10 cellular contexts compared by ENCODE assay signal in genomic region chr3:33915796-33916589, GRCh38.
DNase-seq lines count a peak whose midpoint lies in the region; ATAC-seq and TF ChIP-seq lines count a peak whose summit lies in the region.
"Had no signal": no experiment of that assay in that cellular context is flagged by ENCODE, and none has a peak within 500 bp of the region (broad histone marks: within the 10 kb centered on the region; RNA-seq: fewer than 3 reads in every experiment).

No MANE protein-coding gene starts in this region.

- no peak overlapping the region for H2AFZ ChIP-seq in SU-DHL-6 (ENCODE audit: low read depth, low read length, severe bottlenecking)

- peaks cover 3% of the 10 kb centered on the region for H3K27me3 Mint-ChIP-seq in activated CD4-positive, alpha-beta T cell treated with anti-CD3 and anti-CD28 coated beads, Interleukin-2, amount 10 ng/mL, durations not matched to agents 24 days and 14 days
- H3K27me3 Mint-ChIP-seq in CD8-positive, alpha-beta T cell (ENCODE audit: low read depth): no peaks in the 10 kb centered on the region

- H3K27ac ChIP-seq in SU-DHL-6 (ENCODE audit: low read depth, low read length) (no peak overlapping the region), right cardiac atrium (ENCODE audit: low read length) (no peak overlapping the region)
- H3K27ac ChIP-seq in CD8-positive, alpha-beta T cell (ENCODE audit: low read depth, low read length): no peak overlapping the region

- H3K27ac Mint-ChIP-seq in activated CD4-positive, alpha-beta T cell treated with anti-CD3 and anti-CD28 coated beads, Interleukin-2, amount 10 ng/mL, durations not matched to agents 24 days and 14 days: no peak overlapping the region
- H3K27ac Mint-ChIP-seq in stimulated activated effector memory CD8-positive, alpha-beta T cell treated with anti-CD3 and anti-CD28 coated beads, Interleukin-12 subunit alpha, Interleukin-12 subunit beta, amount 100 ng/mL, for 72 hours: no peak overlapping the region
- no peak overlapping the region for H3K27ac Mint-ChIP-seq in CD8-positive, alpha-beta T cell
- H3K27ac Mint-ChIP-seq: natural killer cell treated with Interleukin-12 subunit alpha and Interleukin-12 subunit beta and Interleukin-15 and Interleukin-18, amount 100 ng/mL, for 72 hours had no signal

- no peak overlapping the region for H3K4me3 Mint-ChIP-seq in activated CD4-positive, alpha-beta T cell treated with anti-CD3 and anti-CD28 coated beads, Interleukin-2, amount 10 ng/mL, durations not matched to agents 24 days and 14 days
- H3K4me3 Mint-ChIP-seq in stimulated activated effector memory CD8-positive, alpha-beta T cell treated with anti-CD3 and anti-CD28 coated beads, Interleukin-12 subunit alpha, Interleukin-12 subunit beta, amount 100 ng/mL, for 72 hours: no peak overlapping the region
- H3K4me3 Mint-ChIP-seq in CD8-positive, alpha-beta T cell: no peak overlapping the region
- H3K4me3 Mint-ChIP-seq: CD8-positive, alpha-beta memory T cell; natural killer cell treated with Interleukin-12 subunit alpha and Interleukin-12 subunit beta and Interleukin-15 and Interleukin-18, amount 100 ng/mL, for 72 hours had no signal

- TF ChIP-seq CTCF in SU-DHL-6 (IDR thresholded peaks at IDR 0.05; ENCODE audit: insufficient read depth, low read length, poor library complexity, severe bottlenecking): peak; percentile 52
- no peak for TF ChIP-seq CTCF in CD8-positive, alpha-beta T cell (IDR thresholded peaks at IDR 0.05)

- H3K9me3 ChIP-seq in SU-DHL-6 (ENCODE audit: insufficient read depth, low read length) (no peaks in the 10 kb centered on the region), right cardiac atrium (ENCODE audit: control insufficient read depth, low read length) (no peaks in the 10 kb centered on the region)
- H3K9me3 ChIP-seq in CD8-positive, alpha-beta T cell (ENCODE audit: low read length): no peaks in the 10 kb centered on the region

- no peak overlapping the region for H3K4me2 ChIP-seq in SU-DHL-6 (ENCODE audit: low read depth, low read length, poor library complexity, severe bottlenecking)

- POLR2A ChIA-PET in CD8-positive, alpha-beta T cell (lab: Charles Lee): no interaction called here

- no peaks in the 10 kb centered on the region for H4K20me1 ChIP-seq in SU-DHL-6 (ENCODE audit: low read depth, low read length)

- H3K4me1 ChIP-seq in right cardiac atrium (ENCODE audit: control insufficient read depth, insufficient read depth, low read length): no peaks in the 10 kb centered on the region
- no peaks in the 10 kb centered on the region for H3K4me1 ChIP-seq in CD8-positive, alpha-beta T cell (ENCODE audit: insufficient read depth, low read length)

- no peak overlapping the region for H3K9ac ChIP-seq in SU-DHL-6 (ENCODE audit: low read length)

- H3K27me3 ChIP-seq in SU-DHL-6 (ENCODE audit: low read length): no peaks in the 10 kb centered on the region
- H3K27me3 ChIP-seq in right cardiac atrium (ENCODE audit: control insufficient read depth, insufficient read depth): no peaks in the 10 kb centered on the region
- H3K27me3 ChIP-seq in CD8-positive, alpha-beta T cell (ENCODE audit: insufficient read depth, low read length): no peaks in the 10 kb centered on the region

- H3K79me2 ChIP-seq in SU-DHL-6 (ENCODE audit: insufficient read depth, low read length): no peaks in the 10 kb centered on the region

- CTCF ChIA-PET in CD8-positive, alpha-beta T cell (lab: Charles Lee): interaction anchor here (0.7 kb wide), 1 partner anchor 767 kb away, joined by 3 read pairs; no protein-coding TSS in a partner anchor

- H3K36me3 ChIP-seq in SU-DHL-6 (ENCODE audit: low read length): no peaks in the 10 kb centered on the region
- no peaks in the 10 kb centered on the region for H3K36me3 ChIP-seq in CD8-positive, alpha-beta T cell (ENCODE audit: insufficient read depth, low read length)

- no peaks in the 10 kb centered on the region for H3K9me3 Mint-ChIP-seq in activated CD4-positive, alpha-beta T cell treated with anti-CD3 and anti-CD28 coated beads, Interleukin-2, amount 10 ng/mL, durations not matched to agents 24 days and 14 days
- no peaks in the 10 kb centered on the region for H3K9me3 Mint-ChIP-seq in stimulated activated effector memory CD8-positive, alpha-beta T cell treated with anti-CD3 and anti-CD28 coated beads, Interleukin-12 subunit alpha, Interleukin-12 subunit beta, amount 100 ng/mL, for 72 hours
- H3K9me3 Mint-ChIP-seq in CD8-positive, alpha-beta T cell: no peaks in the 10 kb centered on the region
- H3K9me3 Mint-ChIP-seq: CD8-positive, alpha-beta memory T cell; natural killer cell treated with Interleukin-12 subunit alpha and Interleukin-12 subunit beta and Interleukin-15 and Interleukin-18, amount 100 ng/mL, for 72 hours had no signal

- peak; percentile 64 for ATAC-seq in HG03135 (IDR thresholded peaks at IDR 0.05; ENCODE audit: unreplicated experiment)
- ATAC-seq in right cardiac atrium: peak; percentile 57 to 75
- no peak for ATAC-seq in stimulated activated effector memory CD8-positive, alpha-beta T cell treated with anti-CD3 and anti-CD28 coated beads, Interleukin-12 subunit alpha, Interleukin-12 subunit beta, amount 100 ng/mL, for 72 hours
- ATAC-seq in CD8-positive, alpha-beta T cell: no peak

- no peaks in the 10 kb centered on the region for H3K36me3 Mint-ChIP-seq in activated CD4-positive, alpha-beta T cell treated with anti-CD3 and anti-CD28 coated beads, Interleukin-2, amount 10 ng/mL, durations not matched to agents 24 days and 14 days (ENCODE audit: low read depth)
- H3K36me3 Mint-ChIP-seq in stimulated activated effector memory CD8-positive, alpha-beta T cell treated with anti-CD3 and anti-CD28 coated beads, Interleukin-12 subunit alpha, Interleukin-12 subunit beta, amount 100 ng/mL, for 72 hours: no peaks in the 10 kb centered on the region
- no peaks in the 10 kb centered on the region for H3K36me3 Mint-ChIP-seq in CD8-positive, alpha-beta T cell
- H3K36me3 Mint-ChIP-seq: CD8-positive, alpha-beta memory T cell; natural killer cell treated with Interleukin-12 subunit alpha and Interleukin-12 subunit beta and Interleukin-15 and Interleukin-18, amount 100 ng/mL, for 72 hours had no signal

- intact Hi-C loops in activated CD4-positive, alpha-beta T cell treated with anti-CD3 and anti-CD28 coated beads, Interleukin-2, amount 10 ng/mL, durations not matched to agents 24 days and 14 days (cut with micrococcal nuclease): no loop called here
- intact Hi-C loops in right cardiac atrium (cut with DNase I): no loop called here
- intact Hi-C loops in CD8-positive, alpha-beta T cell (cut with DNase I, micrococcal nuclease): no loop called here

- H3K4me1 Mint-ChIP-seq in activated CD4-positive, alpha-beta T cell treated with anti-CD3 and anti-CD28 coated beads, Interleukin-2, amount 10 ng/mL, durations not matched to agents 24 days and 14 days: no peaks in the 10 kb centered on the region
- peaks cover 6% of the 10 kb centered on the region for H3K4me1 Mint-ChIP-seq in stimulated activated effector memory CD8-positive, alpha-beta T cell treated with anti-CD3 and anti-CD28 coated beads, Interleukin-12 subunit alpha, Interleukin-12 subunit beta, amount 100 ng/mL, for 72 hours
- peaks cover 2% of the 10 kb centered on the region for H3K4me1 Mint-ChIP-seq in CD8-positive, alpha-beta T cell (ENCODE audit: low read depth)
- H3K4me1 Mint-ChIP-seq: CD8-positive, alpha-beta memory T cell had no signal

- no peaks in the 10 kb centered on the region for H3K9me2 ChIP-seq in SU-DHL-6 (replicated peaks; ENCODE audit: insufficient read depth, low read length)

- no peaks in the 10 kb centered on the region for H3F3A ChIP-seq in SU-DHL-6 (ENCODE audit: insufficient read depth)

- whole genome bisulfite sequencing in right cardiac atrium: 33% methylated on average over 9 of the region's 9 CpGs

- DNase-seq in activated CD4-positive, alpha-beta T cell treated with anti-CD3 and anti-CD28 coated beads, Interleukin-2, amount 10 ng/mL, durations not matched to agents 24 days and 14 days: peak; percentile 69
- DNase-seq in activated CD4-positive, alpha-beta T cell treated with anti-CD3 and anti-CD28 coated beads, Interleukin-2, amount 50 U/mL, for 1 hour: no peak
- DNase-seq in right cardiac atrium (peak in 2 of 3 donors; percentile 54 to 67), NCI-H1105 (lab: John Stamatoyannopoulos, UW) (no peak)
- DNase-seq in stimulated activated effector memory CD8-positive, alpha-beta T cell treated with anti-CD3 and anti-CD28 coated beads, Interleukin-12 subunit alpha, Interleukin-12 subunit beta, amount 100 ng/mL, for 72 hours (ENCODE audit: low spot score in 2 of 2): no peak
- no peak for DNase-seq in CD8-positive, alpha-beta T cell

- H3K4me3 ChIP-seq in SU-DHL-6 (ENCODE audit: insufficient read depth, low read length, poor library complexity, severe bottlenecking) (no peak overlapping the region), right cardiac atrium (ENCODE audit: low read length) (no peak overlapping the region)
- H3K4me3 ChIP-seq in CD8-positive, alpha-beta T cell (ENCODE audit: low read depth, low read length): no peak overlapping the region

Comparison
In these comparisons a context has a peak if more than half of its experiments do, and no peak if none do; other contexts are left out.
1. DNase-seq: peak in activated CD4-positive, alpha-beta T cell treated with anti-CD3 and anti-CD28 coated beads, Interleukin-2, amount 10 ng/mL, durations not matched to agents 24 days and 14 days (single experiment) and right cardiac atrium (2 of 3); none in activated CD4-positive, alpha-beta T cell treated with anti-CD3 and anti-CD28 coated beads, Interleukin-2, amount 50 U/mL, for 1 hour (single experiment), NCI-H1105 (single experiment), stimulated activated effector memory CD8-positive, alpha-beta T cell treated with anti-CD3 and anti-CD28 coated beads, Interleukin-12 subunit alpha, Interleukin-12 subunit beta, amount 100 ng/mL, for 72 hours (0 of 2) and CD8-positive, alpha-beta T cell (0 of 7).
2. ATAC-seq: peak in HG03135 (single experiment) and right cardiac atrium (2 of 2); none in stimulated activated effector memory CD8-positive, alpha-beta T cell treated with anti-CD3 and anti-CD28 coated beads, Interleukin-12 subunit alpha, Interleukin-12 subunit beta, amount 100 ng/mL, for 72 hours (single experiment) and CD8-positive, alpha-beta T cell (single experiment).